ENCODE assay signal across 1 cellular context in the genomic region with DNA sequence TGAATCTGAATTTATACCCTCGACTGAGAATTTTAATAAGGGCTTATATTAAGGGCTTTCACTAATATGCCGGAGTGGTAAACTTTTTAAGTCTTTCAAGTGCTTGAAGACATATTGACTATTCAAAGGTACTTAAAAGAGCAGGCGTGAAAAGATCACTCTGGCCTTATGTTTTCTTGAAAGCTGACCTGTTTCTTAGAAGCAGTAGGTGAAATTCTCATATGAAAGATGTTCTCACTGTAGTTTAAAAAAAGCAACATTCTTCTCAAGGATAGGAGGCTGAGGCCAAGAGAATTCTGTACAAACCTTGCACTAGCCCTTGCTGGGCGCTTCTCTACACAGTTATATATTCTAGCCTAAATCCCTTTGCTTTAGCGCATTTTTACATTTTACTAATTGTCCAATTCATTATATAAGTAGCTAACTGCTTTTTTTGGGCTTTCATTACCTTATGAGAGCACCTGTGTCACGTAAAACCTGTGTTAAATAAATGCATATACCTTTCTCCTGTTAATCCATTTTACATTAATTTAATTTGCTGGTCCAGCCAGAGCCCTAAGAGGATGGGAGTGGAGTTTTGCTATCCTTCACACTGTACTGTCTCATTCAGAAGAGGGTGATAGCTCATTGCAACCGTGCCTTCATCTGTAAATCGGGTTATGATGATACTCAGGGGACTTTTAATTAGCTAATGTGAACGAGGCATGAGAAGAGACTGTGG.
TF ChIP-seq lines count a peak whose summit lies in the region.

No MANE protein-coding gene starts in this region.

TF ChIP-seq in K562, 482 proteins besides CTCF, POLR2A, EP300 and RAD21 (continued from another document and continues in another):
- TF ChIP-seq, protein P1, sequence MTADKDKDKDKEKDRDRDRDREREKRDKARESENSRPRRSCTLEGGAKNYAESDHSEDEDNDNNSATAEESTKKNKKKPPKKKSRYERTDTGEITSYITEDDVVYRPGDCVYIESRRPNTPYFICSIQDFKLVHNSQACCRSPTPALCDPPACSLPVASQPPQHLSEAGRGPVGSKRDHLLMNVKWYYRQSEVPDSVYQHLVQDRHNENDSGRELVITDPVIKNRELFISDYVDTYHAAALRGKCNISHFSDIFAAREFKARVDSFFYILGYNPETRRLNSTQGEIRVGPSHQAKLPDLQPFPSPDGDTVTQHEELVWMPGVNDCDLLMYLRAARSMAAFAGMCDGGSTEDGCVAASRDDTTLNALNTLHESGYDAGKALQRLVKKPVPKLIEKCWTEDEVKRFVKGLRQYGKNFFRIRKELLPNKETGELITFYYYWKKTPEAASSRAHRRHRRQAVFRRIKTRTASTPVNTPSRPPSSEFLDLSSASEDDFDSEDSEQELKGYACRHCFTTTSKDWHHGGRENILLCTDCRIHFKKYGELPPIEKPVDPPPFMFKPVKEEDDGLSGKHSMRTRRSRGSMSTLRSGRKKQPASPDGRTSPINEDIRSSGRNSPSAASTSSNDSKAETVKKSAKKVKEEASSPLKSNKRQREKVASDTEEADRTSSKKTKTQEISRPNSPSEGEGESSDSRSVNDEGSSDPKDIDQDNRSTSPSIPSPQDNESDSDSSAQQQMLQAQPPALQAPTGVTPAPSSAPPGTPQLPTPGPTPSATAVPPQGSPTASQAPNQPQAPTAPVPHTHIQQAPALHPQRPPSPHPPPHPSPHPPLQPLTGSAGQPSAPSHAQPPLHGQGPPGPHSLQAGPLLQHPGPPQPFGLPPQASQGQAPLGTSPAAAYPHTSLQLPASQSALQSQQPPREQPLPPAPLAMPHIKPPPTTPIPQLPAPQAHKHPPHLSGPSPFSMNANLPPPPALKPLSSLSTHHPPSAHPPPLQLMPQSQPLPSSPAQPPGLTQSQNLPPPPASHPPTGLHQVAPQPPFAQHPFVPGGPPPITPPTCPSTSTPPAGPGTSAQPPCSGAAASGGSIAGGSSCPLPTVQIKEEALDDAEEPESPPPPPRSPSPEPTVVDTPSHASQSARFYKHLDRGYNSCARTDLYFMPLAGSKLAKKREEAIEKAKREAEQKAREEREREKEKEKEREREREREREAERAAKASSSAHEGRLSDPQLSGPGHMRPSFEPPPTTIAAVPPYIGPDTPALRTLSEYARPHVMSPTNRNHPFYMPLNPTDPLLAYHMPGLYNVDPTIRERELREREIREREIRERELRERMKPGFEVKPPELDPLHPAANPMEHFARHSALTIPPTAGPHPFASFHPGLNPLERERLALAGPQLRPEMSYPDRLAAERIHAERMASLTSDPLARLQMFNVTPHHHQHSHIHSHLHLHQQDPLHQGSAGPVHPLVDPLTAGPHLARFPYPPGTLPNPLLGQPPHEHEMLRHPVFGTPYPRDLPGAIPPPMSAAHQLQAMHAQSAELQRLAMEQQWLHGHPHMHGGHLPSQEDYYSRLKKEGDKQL (CRISPR knock-in tag; IDR thresholded peaks at IDR 0.05; ENCODE audit: borderline replicate concordance) = no peak
- TF ChIP-seq MYNN (IDR thresholded peaks at IDR 0.05) (peak; percentile 74; the same call in 1 of the 2 replicates), MYNN (CRISPR knock-in tag; IDR thresholded peaks at IDR 0.05) (no peak), HOXB6 (CRISPR knock-in tag; IDR thresholded peaks at IDR 0.05; ENCODE audit: borderline replicate concordance) (no peak), ETS2 (tag; IDR thresholded peaks at IDR 0.05; ENCODE audit: borderline replicate concordance, poor library complexity, severe bottlenecking) (no peak), SLC30A9 (CRISPR knock-in tag; IDR thresholded peaks at IDR 0.05) (no peak), MEF2A (IDR thresholded peaks at IDR 0.05; ENCODE audit: control insufficient read depth, low read depth, low read length) (no peak), POLR3G (IDR thresholded peaks at IDR 0.05; ENCODE audit: extremely low read depth, insufficient read length, insufficient replicate concordance) (no peak), ZNF77 (CRISPR knock-in tag; IDR thresholded peaks at IDR 0.05) (no peak), SMARCA5 (IDR thresholded peaks at IDR 0.05) (no peak), FOXJ3 (CRISPR knock-in tag; IDR thresholded peaks at IDR 0.05) (no peak), BCOR (IDR thresholded peaks at IDR 0.05) (no peak), CHCHD3 (CRISPR knock-in tag; IDR thresholded peaks at IDR 0.05) (peak; percentile 73; the same call in 1 of the 2 replicates), ZNF133 (CRISPR knock-in tag; IDR thresholded peaks at IDR 0.05) (no peak), HNRNPLL (IDR thresholded peaks at IDR 0.05; ENCODE audit: low read depth, low read length, poor library complexity, severe bottlenecking) (no peak), HMG20B (CRISPR knock-in tag; IDR thresholded peaks at IDR 0.05) (no peak), ZNF280B (CRISPR knock-in tag; IDR thresholded peaks at IDR 0.05) (no peak), JUND (IDR thresholded peaks at IDR 0.05; ENCODE audit: borderline replicate concordance, low read depth, low read length) (no peak), JUND (tag; IDR thresholded peaks at IDR 0.05; ENCODE audit: borderline replicate concordance, low read depth, low read length) (no peak), ZNF280A (IDR thresholded peaks at IDR 0.05; ENCODE audit: low read depth, partially characterized antibody) (no peak), TBL1XR1 (IDR thresholded peaks at IDR 0.05; ENCODE audit: low read length in 2 of 2) (0 out of 4 replicates have a peak, but pooled peaks of 1 of the 2 experiments have one; percentile 19), POLR2H (tag; IDR thresholded peaks at IDR 0.05; ENCODE audit: low read depth) (no peak), DLX4 (CRISPR knock-in tag; IDR thresholded peaks at IDR 0.05) (peak; percentile 80; the same call in 1 of the 2 replicates), CBX8 (IDR thresholded peaks at IDR 0.05; ENCODE audit: borderline replicate concordance, extremely low read depth, low read depth, low read length, poor library complexity, severe bottlenecking) (no peak), GATAD2B (IDR thresholded peaks at IDR 0.05; ENCODE audit: borderline replicate concordance) (no peak), SMARCC2 (IDR thresholded peaks at IDR 0.05; ENCODE audit: low read depth) (no peak), PKNOX1 (IDR thresholded peaks at IDR 0.05) (no peak), RHOXF2B (CRISPR knock-in tag; conservative IDR thresholded peaks at IDR 0.05) (no peak), CSDE1 (IDR thresholded peaks at IDR 0.05) (no peak), PURB (CRISPR knock-in tag; IDR thresholded peaks at IDR 0.05; ENCODE audit: low read depth) (no peak), FOXA3 (CRISPR knock-in tag; conservative IDR thresholded peaks at IDR 0.05 in 1 of 2, IDR thresholded peaks at IDR 0.05 in 1 of 2) (0 out of 4 replicates have a peak, but pooled peaks of 1 of the 2 experiments have one; percentile 12), ZNF696 (CRISPR knock-in tag; conservative IDR thresholded peaks at IDR 0.05) (no peak), NCOA1 (IDR thresholded peaks at IDR 0.05; ENCODE audit: low read depth) (no peak), E2F6 (IDR thresholded peaks at IDR 0.05; ENCODE audit: borderline replicate concordance in 1 of 2, extremely low read depth in 1 of 2, insufficient read depth in 1 of 2, insufficient read length in 1 of 2, low read depth in 1 of 2, low read length in 1 of 2, poor library complexity in 1 of 2, severe bottlenecking in 1 of 2) (no peak), COPS2 (conservative IDR thresholded peaks at IDR 0.05) (no peak), ZNF444 (CRISPR knock-in tag; IDR thresholded peaks at IDR 0.05) (no peak), ZFP36 (IDR thresholded peaks at IDR 0.05; ENCODE audit: low read depth, low read length, partially characterized antibody) (no peak)
- TF ChIP-seq, protein P2, sequence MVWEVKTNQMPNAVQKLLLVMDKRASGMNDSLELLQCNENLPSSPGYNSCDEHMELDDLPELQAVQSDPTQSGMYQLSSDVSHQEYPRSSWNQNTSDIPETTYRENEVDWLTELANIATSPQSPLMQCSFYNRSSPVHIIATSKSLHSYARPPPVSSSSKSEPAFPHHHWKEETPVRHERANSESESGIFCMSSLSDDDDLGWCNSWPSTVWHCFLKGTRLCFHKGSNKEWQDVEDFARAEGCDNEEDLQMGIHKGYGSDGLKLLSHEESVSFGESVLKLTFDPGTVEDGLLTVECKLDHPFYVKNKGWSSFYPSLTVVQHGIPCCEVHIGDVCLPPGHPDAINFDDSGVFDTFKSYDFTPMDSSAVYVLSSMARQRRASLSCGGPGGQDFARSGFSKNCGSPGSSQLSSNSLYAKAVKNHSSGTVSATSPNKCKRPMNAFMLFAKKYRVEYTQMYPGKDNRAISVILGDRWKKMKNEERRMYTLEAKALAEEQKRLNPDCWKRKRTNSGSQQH (CRISPR knock-in tag; IDR thresholded peaks at IDR 0.05) = no peak
- TF ChIP-seq, protein P3, sequence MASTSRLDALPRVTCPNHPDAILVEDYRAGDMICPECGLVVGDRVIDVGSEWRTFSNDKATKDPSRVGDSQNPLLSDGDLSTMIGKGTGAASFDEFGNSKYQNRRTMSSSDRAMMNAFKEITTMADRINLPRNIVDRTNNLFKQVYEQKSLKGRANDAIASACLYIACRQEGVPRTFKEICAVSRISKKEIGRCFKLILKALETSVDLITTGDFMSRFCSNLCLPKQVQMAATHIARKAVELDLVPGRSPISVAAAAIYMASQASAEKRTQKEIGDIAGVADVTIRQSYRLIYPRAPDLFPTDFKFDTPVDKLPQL (IDR thresholded peaks at IDR 0.05; ENCODE audit: extremely low read depth, insufficient read length) = no peak
- TF ChIP-seq, protein P4, sequence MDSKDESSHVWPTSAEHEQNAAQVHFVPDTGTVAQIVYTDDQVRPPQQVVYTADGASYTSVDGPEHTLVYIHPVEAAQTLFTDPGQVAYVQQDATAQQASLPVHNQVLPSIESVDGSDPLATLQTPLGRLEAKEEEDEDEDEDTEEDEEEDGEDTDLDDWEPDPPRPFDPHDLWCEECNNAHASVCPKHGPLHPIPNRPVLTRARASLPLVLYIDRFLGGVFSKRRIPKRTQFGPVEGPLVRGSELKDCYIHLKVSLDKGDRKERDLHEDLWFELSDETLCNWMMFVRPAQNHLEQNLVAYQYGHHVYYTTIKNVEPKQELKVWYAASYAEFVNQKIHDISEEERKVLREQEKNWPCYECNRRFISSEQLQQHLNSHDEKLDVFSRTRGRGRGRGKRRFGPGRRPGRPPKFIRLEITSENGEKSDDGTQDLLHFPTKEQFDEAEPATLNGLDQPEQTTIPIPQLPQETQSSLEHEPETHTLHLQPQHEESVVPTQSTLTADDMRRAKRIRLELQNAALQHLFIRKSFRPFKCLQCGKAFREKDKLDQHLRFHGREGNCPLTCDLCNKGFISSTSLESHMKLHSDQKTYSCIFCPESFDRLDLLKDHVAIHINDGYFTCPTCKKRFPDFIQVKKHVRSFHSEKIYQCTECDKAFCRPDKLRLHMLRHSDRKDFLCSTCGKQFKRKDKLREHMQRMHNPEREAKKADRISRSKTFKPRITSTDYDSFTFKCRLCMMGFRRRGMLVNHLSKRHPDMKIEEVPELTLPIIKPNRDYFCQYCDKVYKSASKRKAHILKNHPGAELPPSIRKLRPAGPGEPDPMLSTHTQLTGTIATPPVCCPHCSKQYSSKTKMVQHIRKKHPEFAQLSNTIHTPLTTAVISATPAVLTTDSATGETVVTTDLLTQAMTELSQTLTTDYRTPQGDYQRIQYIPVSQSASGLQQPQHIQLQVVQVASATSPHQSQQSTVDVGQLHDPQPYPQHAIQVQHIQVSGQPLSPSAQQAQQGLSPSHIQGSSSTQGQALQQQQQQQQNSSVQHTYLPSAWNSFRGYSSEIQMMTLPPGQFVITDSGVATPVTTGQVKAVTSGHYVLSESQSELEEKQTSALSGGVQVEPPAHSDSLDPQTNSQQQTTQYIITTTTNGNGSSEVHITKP (IDR thresholded peaks at IDR 0.05; ENCODE audit: partially characterized antibody) = no peak
- TF ChIP-seq, protein P5, sequence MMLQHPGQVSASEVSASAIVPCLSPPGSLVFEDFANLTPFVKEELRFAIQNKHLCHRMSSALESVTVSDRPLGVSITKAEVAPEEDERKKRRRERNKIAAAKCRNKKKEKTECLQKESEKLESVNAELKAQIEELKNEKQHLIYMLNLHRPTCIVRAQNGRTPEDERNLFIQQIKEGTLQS (IDR thresholded peaks at IDR 0.05) = no peak
- TF ChIP-seq, protein P5 (CRISPR knock-in tag; conservative IDR thresholded peaks at IDR 0.05) = no peak
